In the genomic region with DNA sequence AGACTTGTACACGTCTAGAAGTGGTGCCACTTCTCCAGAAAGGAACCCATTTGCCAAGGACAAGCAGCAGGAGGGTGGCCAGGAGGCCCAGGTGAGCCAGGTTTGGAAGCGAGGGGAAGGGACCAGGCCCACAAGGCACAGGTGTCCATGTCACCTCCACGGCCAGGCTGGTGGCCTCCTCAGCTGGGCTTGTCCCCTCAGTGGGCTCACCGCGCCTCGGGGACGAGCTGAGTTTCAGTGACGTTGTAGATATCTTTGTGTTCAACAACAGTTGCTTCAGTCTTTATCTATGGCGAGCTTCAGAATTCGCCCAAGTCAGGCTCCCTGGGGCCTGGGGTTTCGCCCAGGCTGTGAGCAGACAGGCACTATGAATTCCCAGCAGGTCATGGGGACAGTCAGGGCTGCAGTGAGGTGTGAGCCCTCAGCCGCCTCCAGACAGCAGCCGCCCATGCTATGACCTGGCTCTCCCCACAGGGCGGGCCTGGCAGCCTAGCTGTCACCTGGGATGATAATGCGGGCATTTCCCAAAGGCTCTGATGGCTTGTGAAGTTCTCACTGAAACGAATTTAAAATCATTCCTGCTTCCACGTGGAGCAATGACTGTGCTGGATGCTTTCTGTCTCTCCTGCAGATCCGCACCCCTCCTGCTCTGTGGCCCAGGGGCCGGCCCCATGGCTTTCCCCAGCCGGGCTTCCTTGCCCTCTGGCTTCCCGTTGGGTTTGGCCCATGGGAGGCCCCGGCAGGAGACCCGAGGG, we compare ENCODE assay signal across 20 cellular contexts.
"Had no signal": no experiment of that assay in that cellular context is flagged by ENCODE, and none has a peak within 500 bp of the region (broad histone marks: within the 10 kb centered on the region; RNA-seq: fewer than 3 reads in every experiment).

No MANE protein-coding gene starts in this region.

- H3K4me1 ChIP-seq: esophagus squamous epithelium, lower lobe of right lung, sigmoid colon, stomach, upper lobe of left lung had no signal

- H3K27ac ChIP-seq: adrenal gland, esophagus squamous epithelium, lower lobe of right lung, neutrophil, sigmoid colon, stomach, testis, upper lobe of left lung had no signal

- H3K9me3 ChIP-seq: adrenal gland, esophagus squamous epithelium, lower lobe of right lung, neutrophil, sigmoid colon, stomach, testis, upper lobe of left lung had no signal

- H3K4me3 ChIP-seq: adrenal gland, esophagus squamous epithelium, lower lobe of right lung, sigmoid colon, stomach, testis, upper lobe of left lung had no signal

- H3K27me3 ChIP-seq: adrenal gland, esophagus squamous epithelium, sigmoid colon, stomach, testis, upper lobe of left lung had no signal

- H3K36me3 ChIP-seq: adrenal gland, esophagus squamous epithelium, lower lobe of right lung, neutrophil, sigmoid colon, stomach, upper lobe of left lung had no signal

- DNase-seq: activated CD4-positive, alpha-beta T cell treated with anti-CD3 and anti-CD28 coated beads, Interleukin-2, amount 10 ng/mL, durations not matched to agents 24 days and 14 days; activated CD8-positive, alpha-beta memory T cell treated with anti-CD3 and anti-CD28 coated beads, Interleukin-2, amount 50 U/mL, for 48 hours; activated CD8-positive, alpha-beta T cell treated with anti-CD3 and anti-CD28 coated beads, Interleukin-2, amount 10 ng/mL, durations not matched to agents 7 days and 5 days; activated gamma-delta T cell; effector CD8-positive, alpha-beta T cell; esophagus squamous epithelium; immature natural killer cell; left cardiac atrium; lower lobe of right lung; natural killer cell; stimulated activated CD4-positive, alpha-beta T cell treated with anti-CD3 and anti-CD28 coated beads, Interleukin-4, amount 100 ng/mL, for 24 hours; stomach; T-helper 9 cell had no signal

- FAIRE-seq: astrocyte, bronchial epithelial cell had no signal
